33 cellular contexts compared by ENCODE assay signal in genomic region chr14:85218982-85219381, GRCh38.
"Had no signal": no experiment of that assay in that cellular context is flagged by ENCODE, and none has a peak within 500 bp of the region (broad histone marks: within the 10 kb centered on the region; RNA-seq: fewer than 3 reads in every experiment).

No MANE protein-coding gene starts in this region.

- DNase-seq: activated B cell treated with CpG ODN at 0.5 μM for 24 hours; activated CD4-positive, alpha-beta memory T cell treated with anti-CD3 and anti-CD28 coated beads for 36 hours; activated CD4-positive, alpha-beta T cell treated with anti-CD3 and anti-CD28 coated beads for 4 hours; activated CD4-positive, alpha-beta T cell treated with anti-CD3 and anti-CD28 coated beads, Interleukin-2, amount 10 ng/mL, durations not matched to agents 24 days and 14 days; activated CD4-positive, alpha-beta T cell treated with anti-CD3 and anti-CD28 coated beads, Interleukin-2, amount 50 U/mL, for 1 hour; activated CD4-positive, alpha-beta T cell treated with anti-CD3 and anti-CD28 coated beads, Interleukin-2, amount 50 U/mL, for 4 hours; activated CD4-positive, CD25-positive, alpha-beta regulatory T cell treated with anti-CD3 and anti-CD28 coated beads, Interleukin-2, amount 50 U/mL, for 72 hours; activated CD8-positive, alpha-beta memory T cell treated with anti-CD3 and anti-CD28 coated beads, Interleukin-2, amount 50 U/mL, for 4 hours; activated CD8-positive, alpha-beta T cell treated with anti-CD3 and anti-CD28 coated beads for 36 hours; activated effector memory CD4-positive, alpha-beta T cell treated with anti-CD3 and anti-CD28 coated beads, Interleukin-2, amount 50 U/mL, for 16 hours; activated gamma-delta T cell treated with Interleukin-2 at 50 U/mL for 16 hours; activated naive CD4-positive, alpha-beta T cell; activated naive CD4-positive, alpha-beta T cell treated with anti-CD3 and anti-CD28 coated beads for 36 hours; activated naive CD4-positive, alpha-beta T cell treated with anti-CD3 and anti-CD28 coated beads, Interleukin-2, amount 50 U/mL, for 16 hours; activated naive CD8-positive, alpha-beta T cell treated with anti-CD3 and anti-CD28 coated beads for 36 hours; activated T-cell treated with anti-CD3 and anti-CD28 coated beads for 4 hours; activated T-cell treated with anti-CD3 and anti-CD28 coated beads, Interleukin-2, amount 50 U/mL, for 1 hour; activated T-cell treated with anti-CD3 and anti-CD28 coated beads, Interleukin-2, amount 50 U/mL, for 4 hours; activated T-cell treated with anti-CD3 and anti-CD28 coated beads, Interleukin-2, amount 50 U/mL, for 72 hours; adrenal gland; amniotic stem cell; aorta; caudate nucleus; cerebellar nuclear complex; T-helper 2 cell; T-helper 9 cell had no signal

- H3K4me3 ChIP-seq: adrenal gland, cardiac muscle cell had no signal

- H3K4me1 ChIP-seq: adrenal gland had no signal

- ATAC-seq: activated CD8-positive, alpha-beta T cell treated with anti-CD3 and anti-CD28 coated beads for 36 hours; activated naive CD4-positive, alpha-beta T cell treated with anti-CD3 and anti-CD28 coated beads, Interleukin-2, amount 50 U/mL, for 72 hours; activated T-cell treated with anti-CD3 and anti-CD28 coated beads, Interleukin-2, amount 50 U/mL, for 4 hours; activated T-cell treated with anti-CD3 and anti-CD28 coated beads, Interleukin-2, amount 50 U/mL, for 72 hours; activated T-helper 17 cell treated with anti-CD3 and anti-CD28 coated beads, Interleukin-2, amount 50 U/mL, for 72 hours had no signal

- H3K36me3 ChIP-seq: adrenal gland, cardiac muscle cell had no signal

- H3K27me3 ChIP-seq: adrenal gland, cardiac muscle cell had no signal

- FAIRE-seq: astrocyte, bronchial epithelial cell, TTC549 had no signal

- H3K27ac ChIP-seq: adrenal gland, cardiac muscle cell, VCaP had no signal
